ENCODE assay signal across 8 cellular contexts in genomic region chr2:119679846-119680245, GRCh38. TPM values are rescaled to one million over a fixed set of nuclear protein-coding genes. Genes with fewer than 3 reads are reported as not detected.
A peak's percentile ranks its signal among the peaks of the same experiment; 100 is the strongest.
DNase-seq lines count a peak whose midpoint lies in the region; ATAC-seq and TF ChIP-seq lines count a peak whose summit lies in the region.

No MANE protein-coding gene starts in this region.

- H3K4me3 ChIP-seq in GM06990 (replicated peaks; ENCODE audit: low read depth, low read length): peak overlapping the region; percentile 95
- H3K4me3 ChIP-seq in Peyer's patch: peak overlapping the region; percentile 75 to 87 (median 79)
- peak overlapping the region; percentile 72 to 95 (median 86) for H3K4me3 ChIP-seq in fibroblast of lung (replicated peaks in 1 of 4; ENCODE audit: control extremely low read depth in 1 of 4, insufficient read depth in 1 of 4, low read depth in 3 of 4, low read length in 4 of 4)
- H3K4me3 ChIP-seq in prostate gland: peak overlapping the region; percentile 77 to 79

- WGBS in prostate gland: 66% methylated on average over 2 of the region's 2 CpGs

- H3K27ac ChIP-seq in Peyer's patch: peak overlapping the region in 1 of 4 donors; percentile 80
- H3K27ac ChIP-seq in fibroblast of lung (ENCODE audit: insufficient read depth, low read length): no peak overlapping the region
- H3K27ac ChIP-seq in prostate gland: no peak overlapping the region

- H3K4me1 ChIP-seq in Peyer's patch: peaks cover 0 to 9% (median 4%) of the 10 kb centered on the region in 4 donors
- no peaks in the 10 kb centered on the region for H3K4me1 ChIP-seq in fibroblast of lung (ENCODE audit: control insufficient read depth, extremely low read depth, insufficient read depth, low read length)
- no peaks in the 10 kb centered on the region for H3K4me1 ChIP-seq in prostate gland (replicated peaks)

- intact Hi-C loops in prostate gland (cut with DNase I): no loop called here

- DNase-seq in GM06990 (ENCODE audit: extremely low read depth, insufficient read length) (no peak), Peyer's patch (no peak), fibroblast of lung (ENCODE audit: low read depth in 2 of 2) (no peak), prostate gland (ENCODE audit: low spot score) (no peak), DMS79 treated with DMSO at 0.1 percent for 48 hours (lab: John Stamatoyannopoulos, UW) (no peak)

- no peak for ATAC-seq in GM21360 (IDR thresholded peaks at IDR 0.05; ENCODE audit: unreplicated experiment)
- ATAC-seq in GM18873 (IDR thresholded peaks at IDR 0.05; ENCODE audit: low FRiP score, unreplicated experiment): no peak
- ATAC-seq in HG03457 (IDR thresholded peaks at IDR 0.05; ENCODE audit: unreplicated experiment): no peak

- H3K4me2 ChIP-seq in fibroblast of lung (ENCODE audit: extremely low read depth, insufficient read depth, low read length): peak overlapping the region; percentile 78

- TF ChIP-seq CTCF in GM06990 (IDR thresholded peaks at IDR 0.05; ENCODE audit: insufficient read depth, low read length, poor library complexity, severe bottlenecking) (no peak), Peyer's patch (IDR thresholded peaks at IDR 0.05) (no peak), fibroblast of lung (conservative IDR thresholded peaks at IDR 0.05 in 1 of 2, IDR thresholded peaks at IDR 0.05 in 1 of 2; ENCODE audit: low read depth in 1 of 2, low read length in 2 of 2) (no peak), prostate gland (IDR thresholded peaks at IDR 0.05) (no peak)

- H3K9ac ChIP-seq in fibroblast of lung (ENCODE audit: insufficient read depth, low read length): no peak overlapping the region

- no peak overlapping the region for H2AFZ ChIP-seq in fibroblast of lung (ENCODE audit: low read length)

- H3K36me3 ChIP-seq in GM06990 (ENCODE audit: control insufficient read depth, insufficient read depth, low read length): peaks cover 5% of the 10 kb centered on the region
- peaks cover 0 to 8% (median 0%) of the 10 kb centered on the region in 3 donors for H3K36me3 ChIP-seq in Peyer's patch
- peaks cover 2% of the 10 kb centered on the region for H3K36me3 ChIP-seq in fibroblast of lung (ENCODE audit: control insufficient read depth, insufficient read depth, low read length)
- H3K36me3 ChIP-seq in prostate gland: no peaks in the 10 kb centered on the region

- H3K27me3 ChIP-seq in GM06990 (replicated peaks; ENCODE audit: control insufficient read depth, insufficient read depth, low read length) (no peaks in the 10 kb centered on the region; the same call in 1 of the 2 replicates), Peyer's patch (no peaks in the 10 kb centered on the region), fibroblast of lung (ENCODE audit: control insufficient read depth, insufficient read depth, low read length) (peaks cover 3% of the 10 kb centered on the region), prostate gland (replicated peaks; ENCODE audit: insufficient read depth) (no peaks in the 10 kb centered on the region)

- no peaks in the 10 kb centered on the region for H3K9me3 ChIP-seq in Peyer's patch
- H3K9me3 ChIP-seq in fibroblast of lung (ENCODE audit: control insufficient read depth, insufficient read depth, low read depth, low read length): no peaks in the 10 kb centered on the region
- H3K9me3 ChIP-seq in prostate gland: no peaks in the 10 kb centered on the region

- H4K20me1 ChIP-seq in fibroblast of lung (ENCODE audit: control insufficient read depth, extremely low read depth, insufficient read depth, low read length): no peaks in the 10 kb centered on the region

- peaks cover 3% of the 10 kb centered on the region for H3K79me2 ChIP-seq in fibroblast of lung (ENCODE audit: control insufficient read depth, insufficient read depth, low read length)

- TF ChIP-seq POLR2A in Peyer's patch (IDR thresholded peaks at IDR 0.05) (no peak), prostate gland (IDR thresholded peaks at IDR 0.05) (no peak)

RNA-seq across cellular contexts. Expression of gene TMEM177, which starts 0.8 kb away (rescaled TPM):
- total RNA-seq in Peyer's patch (10 to 100 TPM in 3 of 4 donors, 1 to 10 TPM in 1; 3.3 to 39.8 (median 30.5) TPM), fibroblast of lung (5.6 and 6.1 TPM in 2 replicates), prostate gland (10 to 100 TPM; 17.6 to 24.6 TPM)
- polyA plus RNA-seq in fibroblast of lung: 5.8 and 8.4 TPM in 2 replicates
- 6.8 and 10.4 TPM in 2 replicates for polyA plus RNA-seq in fibroblast of lung (2012)
- 10.0 and 11.8 TPM in 2 replicates for polyA minus RNA-seq in fibroblast of lung (ENCODE audit: low replicate concordance)
